8 cellular contexts compared by ENCODE assay signal in genomic region chr16:11964761-11965539, GRCh38. TPM values are rescaled to one million over a fixed set of nuclear protein-coding genes. Genes with fewer than 3 reads are reported as not detected.
DNase-seq lines count a peak whose midpoint lies in the region; ATAC-seq and TF ChIP-seq lines count a peak whose summit lies in the region.
"Had no signal": no experiment of that assay in that cellular context is flagged by ENCODE, and none has a peak within 500 bp of the region (broad histone marks: within the 10 kb centered on the region; RNA-seq: fewer than 3 reads in every experiment).

TSS of gene TNFRSF17 (plus strand) at chr16:11965210. CDS start at chr16:11965325, 115 bp downstream.

- no peak within 1 kb of the TSS for H3K27ac ChIP-seq in HEK293 (ENCODE audit: extremely low read depth, low read depth, low read length)

- no peak within 1 kb of the TSS for H3K4me3 ChIP-seq in HEK293 (ENCODE audit: low read depth, low read length)

- H3K9me3 Mint-ChIP-seq in stimulated activated naive B cell treated with anti-CD40 and anti-IgM and Interleukin-4, amounts not matched to agents 10 μg/mL and 1 μg/mL and 100 μg/mL, for 72 hours: no peaks in the 10 kb centered on the region
- H3K9me3 Mint-ChIP-seq: H9 had no signal

- H3K36me3 Mint-ChIP-seq in stimulated activated naive B cell treated with anti-CD40 and anti-IgM and Interleukin-4, amounts not matched to agents 10 μg/mL and 1 μg/mL and 100 μg/mL, for 72 hours: peaks cover 11 to 17% of the 10 kb centered on the region in 2 donors

- ATAC-seq in HG03565 (IDR thresholded peaks at IDR 0.05; ENCODE audit: unreplicated experiment): peak; percentile 76
- peak; percentile 88 to 90 for ATAC-seq in stimulated activated naive B cell treated with anti-CD40 and anti-IgM and Interleukin-4, amounts not matched to agents 10 μg/mL and 1 μg/mL and 100 μg/mL, for 72 hours (replicated peaks)
- no peak for ATAC-seq in esophagus mucosa

- peak; percentile 48 for TF ChIP-seq POLR2A in GM18951 (IDR thresholded peaks at IDR 0.05; ENCODE audit: extremely low read depth, insufficient read depth, insufficient read length)

- peak; percentile 32 for DNase-seq in stimulated activated naive B cell treated with anti-CD40 and anti-IgM and Interleukin-4, amounts not matched to agents 10 μg/mL and 1 μg/mL and 100 μg/mL, for 72 hours
- no peak for DNase-seq in NCI-H128 (lab: John Stamatoyannopoulos, UW; ENCODE audit: unreplicated experiment)
- no peak for DNase-seq in SKM-1 treated with dmso at 0.1 percent for 144 hours (lab: John Stamatoyannopoulos, UW; ENCODE audit: unreplicated experiment)
- DNase-seq: H9 had no signal

- H3K4me1 Mint-ChIP-seq in stimulated activated naive B cell treated with anti-CD40 and anti-IgM and Interleukin-4, amounts not matched to agents 10 μg/mL and 1 μg/mL and 100 μg/mL, for 72 hours: peaks cover 44 to 84% of the 10 kb centered on the region in 2 donors
- H3K4me1 Mint-ChIP-seq: H9 had no signal

- POLR2A ChIA-PET in HEK293 (lab: Yijun Ruan, JAX): interaction anchor here (0.6 kb wide), 1 partner anchor 31 kb away, joined by 6 read pairs; no protein-coding TSS in a partner anchor

- peak within 1 kb of the TSS; percentile 84 to 85 for H3K4me3 Mint-ChIP-seq in stimulated activated naive B cell treated with anti-CD40 and anti-IgM and Interleukin-4, amounts not matched to agents 10 μg/mL and 1 μg/mL and 100 μg/mL, for 72 hours
- H3K4me3 Mint-ChIP-seq: H9 had no signal

- TF ChIP-seq CTCF in HEK293 (tag by site-specific recombination; IDR thresholded peaks at IDR 0.05): no peak

- no peaks in the 10 kb centered on the region for H3K36me3 ChIP-seq in HEK293 (ENCODE audit: control insufficient read depth in 2 of 2, insufficient read depth in 1 of 2, low read length in 2 of 2)

- no peaks in the 10 kb centered on the region for H3K9me3 ChIP-seq in HEK293 (ENCODE audit: control insufficient read depth, insufficient read depth, low read depth, low read length)

- peak within 1 kb of the TSS; percentile 96 for H3K27ac Mint-ChIP-seq in stimulated activated naive B cell treated with anti-CD40 and anti-IgM and Interleukin-4, amounts not matched to agents 10 μg/mL and 1 μg/mL and 100 μg/mL, for 72 hours
- H3K27ac Mint-ChIP-seq: H9 had no signal

- CTCF ChIA-PET in HEK293 (lab: Yijun Ruan, JAX): interaction anchor here (0.6 to 1.6 kb wide), 3 partner anchors 100 to 863 kb away, joined by 3 to 6 read pairs (median 4); no protein-coding TSS in a partner anchor

- H3K4me1 ChIP-seq in HEK293 (ENCODE audit: control insufficient read depth, insufficient read depth, low read length): no peaks in the 10 kb centered on the region

- in situ Hi-C loops in GM18951 (cut with MboI; ENCODE audit: low sequenced_read_pairs, unreplicated experiment): no loop called here

- H3K27me3 Mint-ChIP-seq in stimulated activated naive B cell treated with anti-CD40 and anti-IgM and Interleukin-4, amounts not matched to agents 10 μg/mL and 1 μg/mL and 100 μg/mL, for 72 hours: no peaks in the 10 kb centered on the region

TF ChIP-seq in HEK293, 187 proteins besides CTCF, POLR2A, EP300 and RAD21:
- TF ChIP-seq ZNF677 (tag by site-specific recombination; IDR thresholded peaks at IDR 0.05): peak; percentile 77
- TF ChIP-seq ZNF530 (tag by site-specific recombination; IDR thresholded peaks at IDR 0.05; ENCODE audit: low read depth): no peak

RNA-seq across cellular contexts. Expression of gene TNFRSF17, which starts in this region (rescaled TPM):
- 0.24 TPM for total RNA-seq in esophagus mucosa
- total RNA-seq: H9 had no signal
